Comparison of ENCODE assay signal across 8 cellular contexts in genomic region chr16:4614571-4615388, GRCh38. TPM values are rescaled to one million over a fixed set of nuclear protein-coding genes. Genes with fewer than 3 reads are reported as not detected.
DNase-seq lines count a peak whose midpoint lies in the region; ATAC-seq and TF ChIP-seq lines count a peak whose summit lies in the region.

TSS of gene UBALD1 (minus strand) at chr16:4614888. CDS start at chr16:4614797, 91 bp downstream.

- peaks cover 43% of the 10 kb centered on the region for H3K79me2 ChIP-seq in PC-3 (ENCODE audit: low read length)

- CTCF ChIA-PET in PC-3 (lab: Charles Lee), result no interaction called here

- POLR2A ChIA-PET in PC-3 (lab: Charles Lee; ENCODE audit: unreplicated experiment), result interaction anchor here (0.6 kb wide), 2 partner anchors 9 to 21 kb away, joined by 3 to 4 read pairs; no protein-coding TSS in a partner anchor

- H3K9me2 ChIP-seq in PC-3 (replicated peaks; ENCODE audit: low read length), result no peaks in the 10 kb centered on the region

- H3K4me1 ChIP-seq in HUES48 (ENCODE audit: control insufficient read depth, insufficient read depth, low read length) (peaks cover 32% of the 10 kb centered on the region), PC-3 (ENCODE audit: insufficient read depth, low read length) (peaks cover 14% of the 10 kb centered on the region), mucosa of rectum (ENCODE audit: control insufficient read depth in 2 of 2, insufficient read depth in 2 of 2, low read length in 2 of 2) (peaks cover 33 to 37% of the 10 kb centered on the region in 2 donors)

- H3K27me3 ChIP-seq in HUES48 (ENCODE audit: control insufficient read depth, insufficient read depth, low read length), result no peaks in the 10 kb centered on the region
- no peaks in the 10 kb centered on the region for H3K27me3 ChIP-seq in PC-3 (ENCODE audit: low read length)
- no peaks in the 10 kb centered on the region for H3K27me3 ChIP-seq in mucosa of rectum (ENCODE audit: control insufficient read depth in 2 of 2, insufficient read depth in 2 of 2, low read length in 2 of 2)

- ATAC-seq in GM21447 (IDR thresholded peaks at IDR 0.05; ENCODE audit: unreplicated experiment) (peak; percentile 48), PC-3 (peak; percentile 67)

- BruUV-seq in PC-3 (replicated peaks; lab: Mats Ljungman, UMichigan), result no TSS peak

- DNase-seq in DMS 273 treated with DMSO at 0.1 percent for 48 hours (lab: John Stamatoyannopoulos, UW) (peak; percentile 42), PC-3 (peak; percentile 88), activated T-cell treated with anti-CD3 and anti-CD28 coated beads for 4 hours (peak; percentile 68), epithelial cell of proximal tubule (ENCODE audit: low read depth) (no peak)
- DNase-seq in stimulated activated CD8-positive, alpha-beta memory T cell treated with anti-CD3 and anti-CD28 coated beads, Interleukin-7, amount 100 ng/mL, for 1 hour (ENCODE audit: low read depth in 2 of 2), result peak; percentile 54 to 58

- peak within 1 kb of the TSS; percentile 97 for H3K4me2 ChIP-seq in PC-3 (ENCODE audit: low read length)

- H3K27ac ChIP-seq in HUES48 (ENCODE audit: low read depth, low read length), result peak within 1 kb of the TSS; percentile 96
- peak within 1 kb of the TSS; percentile 53; the same call in 1 of the 2 replicates for H3K27ac ChIP-seq in PC-3 (ENCODE audit: low read length)
- H3K27ac ChIP-seq in mucosa of rectum (ENCODE audit: low read depth in 2 of 2, low read length in 2 of 2), result peak within 1 kb of the TSS; percentile 91 to 95

- TF ChIP-seq CTCF in PC-3 (conservative IDR thresholded peaks at IDR 0.05; ENCODE audit: low read depth, low read length), result no peak
- TF ChIP-seq CTCF in epithelial cell of proximal tubule (conservative IDR thresholded peaks at IDR 0.05; ENCODE audit: low read depth, low read length), result no peak

- intact Hi-C loops in PC-3 (cut with micrococcal nuclease), result no loop called here

- H3K4me3 ChIP-seq in HUES48 (ENCODE audit: low read depth, low read length) (peak within 1 kb of the TSS; percentile 71), PC-3 (ENCODE audit: low read length) (peak within 1 kb of the TSS; percentile 87), epithelial cell of proximal tubule (ENCODE audit: low read depth, low read length) (peak within 1 kb of the TSS; percentile 79), mucosa of rectum (ENCODE audit: low read length in 2 of 2) (peak within 1 kb of the TSS; percentile 82 to 94)

- peak within 1 kb of the TSS; percentile 89 for H2AFZ ChIP-seq in PC-3 (ENCODE audit: low read length)

- H3K9ac ChIP-seq in HUES48 (ENCODE audit: low read depth, low read length), result peak within 1 kb of the TSS; percentile 98
- peak within 1 kb of the TSS; percentile 84 for H3K9ac ChIP-seq in PC-3 (ENCODE audit: low read length)
- peak within 1 kb of the TSS; percentile 72 to 95 for H3K9ac ChIP-seq in mucosa of rectum (ENCODE audit: low read depth in 1 of 2, low read length in 2 of 2)

- H3K36me3 ChIP-seq in HUES48 (ENCODE audit: control insufficient read depth, insufficient read depth, low read length), result peaks cover 6% of the 10 kb centered on the region; the same call in 1 of the 2 replicates
- no peaks in the 10 kb centered on the region for H3K36me3 ChIP-seq in PC-3 (ENCODE audit: low read depth, low read length)
- H3K36me3 ChIP-seq in mucosa of rectum (ENCODE audit: control insufficient read depth in 2 of 2, insufficient read depth in 2 of 2, low read length in 2 of 2), result no peaks in the 10 kb centered on the region

- no peaks in the 10 kb centered on the region for H3F3A ChIP-seq in PC-3 (ENCODE audit: low read length, unreplicated experiment)

- peaks cover 13% of the 10 kb centered on the region for H4K20me1 ChIP-seq in PC-3 (ENCODE audit: low read length)

- H3K9me3 ChIP-seq in HUES48 (ENCODE audit: control insufficient read depth, insufficient read depth, low read length) (no peaks in the 10 kb centered on the region), PC-3 (ENCODE audit: low read length) (no peaks in the 10 kb centered on the region), mucosa of rectum (ENCODE audit: control insufficient read depth in 2 of 2, low read length in 2 of 2) (no peaks in the 10 kb centered on the region)

RNA-seq across cellular contexts. Expression of gene UBALD1, which starts in this region (rescaled TPM):
- total RNA-seq in PC-3 (2014; rRNA removed), result 24.6 and 28.2 TPM in 2 replicates
- 9.2 and 10.4 TPM in 2 replicates for total RNA-seq in epithelial cell of proximal tubule
